ENCODE assay signal across 24 cellular contexts in genomic region chr5:13921573-13921972, GRCh38. TPM values are rescaled to one million over a fixed set of nuclear protein-coding genes. Genes with fewer than 3 reads are reported as not detected.
DNase-seq lines count a peak whose midpoint lies in the region; ATAC-seq, FAIRE-seq and TF ChIP-seq lines count a peak whose summit lies in the region.
"Had no signal": no experiment of that assay in that cellular context is flagged by ENCODE, and none has a peak within 500 bp of the region (broad histone marks: within the 10 kb centered on the region; RNA-seq: fewer than 3 reads in every experiment).

No MANE protein-coding gene starts in this region.

- H3K27me3 ChIP-seq in mesenchymal stem cell (ENCODE audit: control insufficient read depth in 1 of 2, insufficient read depth in 1 of 2, low read length in 2 of 2), result no peaks in the 10 kb centered on the region
- H3K27me3 ChIP-seq: body of pancreas had no signal

- 24% methylated on average over 2 of the region's 2 CpGs for WGBS in mesenchymal stem cell

- H3K23ac ChIP-seq in mesenchymal stem cell (ENCODE audit: low read length in 2 of 2), result no peak overlapping the region

- ATAC-seq in GM18858 (IDR thresholded peaks at IDR 0.05; ENCODE audit: unreplicated experiment), result no peak
- ATAC-seq: body of pancreas, left lobe of liver had no signal

- H3K9ac ChIP-seq in mesenchymal stem cell (ENCODE audit: low read length), result no peak overlapping the region

- no peak overlapping the region for H2BK15ac ChIP-seq in mesenchymal stem cell (ENCODE audit: low read depth, poor library complexity, severe bottlenecking)

- H2AFZ ChIP-seq in mesenchymal stem cell (ENCODE audit: low read depth, low read length), result no peak overlapping the region

- no peak overlapping the region for H4K91ac ChIP-seq in mesenchymal stem cell (ENCODE audit: low read length)

- no peak overlapping the region for H3K4me3 ChIP-seq in epithelial cell of proximal tubule (ENCODE audit: low read depth, low read length)
- no peak overlapping the region for H3K4me3 ChIP-seq in mesenchymal stem cell (ENCODE audit: insufficient read depth in 1 of 2, low read depth in 1 of 2, low read length in 2 of 2)
- H3K4me3 ChIP-seq: body of pancreas, prostate gland had no signal

- no peak overlapping the region for H2BK120ac ChIP-seq in mesenchymal stem cell (ENCODE audit: low read depth, low read length)

- H2BK5ac ChIP-seq in mesenchymal stem cell (ENCODE audit: low read depth, low read length, poor library complexity, severe bottlenecking), result no peak overlapping the region

- H4K8ac ChIP-seq in mesenchymal stem cell (ENCODE audit: low read length), result no peak overlapping the region

- H3K18ac ChIP-seq in mesenchymal stem cell (ENCODE audit: low read depth in 1 of 2, low read length in 2 of 2), result no peak overlapping the region

- FAIRE-seq in HTR-8/SVneo (lab: Jason Lieb, UNC), result peak; percentile 63
- FAIRE-seq: colon had no signal

- peak overlapping the region; percentile 27 for H3K27ac ChIP-seq in mesenchymal stem cell (ENCODE audit: low read length, poor library complexity, severe bottlenecking)
- H3K27ac ChIP-seq: body of pancreas, HL-60, prostate gland had no signal

- no peak overlapping the region for H3K4me2 ChIP-seq in mesenchymal stem cell (ENCODE audit: low read length, poor library complexity, severe bottlenecking)

- no peak overlapping the region for H3K14ac ChIP-seq in mesenchymal stem cell (ENCODE audit: low read length in 2 of 2)

- no peak overlapping the region for H2BK12ac ChIP-seq in mesenchymal stem cell (ENCODE audit: low read length in 2 of 2)

- H3K4ac ChIP-seq in mesenchymal stem cell (ENCODE audit: low read depth in 1 of 2, low read length in 2 of 2), result no peak overlapping the region

- H2AK5ac ChIP-seq in mesenchymal stem cell (ENCODE audit: low read length, severe bottlenecking), result no peak overlapping the region

- no peaks in the 10 kb centered on the region for H3K79me1 ChIP-seq in mesenchymal stem cell (replicated peaks; ENCODE audit: low read length, poor library complexity, severe bottlenecking)

- H3K4me1 ChIP-seq in mesenchymal stem cell (ENCODE audit: control insufficient read depth, insufficient read depth, low read depth, low read length), result peaks cover 9% of the 10 kb centered on the region
- H3K4me1 ChIP-seq: prostate gland had no signal

- no peak for TF ChIP-seq CTCF in epithelial cell of proximal tubule (conservative IDR thresholded peaks at IDR 0.05; ENCODE audit: low read depth, low read length)

- no peaks in the 10 kb centered on the region for H3K9me3 ChIP-seq in mesenchymal stem cell (ENCODE audit: control insufficient read depth, low read length)
- H3K9me3 ChIP-seq: body of pancreas, Caco-2, prostate gland had no signal

- peak; percentile 47 for DNase-seq in AG20443 (ENCODE audit: low spot score)
- peak; percentile 11 for DNase-seq in HTR-8/SVneo (ENCODE audit: insufficient read length, low spot score)
- peak; percentile 46 for DNase-seq in epithelial cell of proximal tubule (ENCODE audit: low read depth)
- DNase-seq in mesenchymal stem cell, result peak; percentile 3
- no peak for DNase-seq in T1000 (lab: John Stamatoyannopoulos, UW)
- DNase-seq in occipital lobe (lab: John Stamatoyannopoulos, UW), result no peak
- DNase-seq in Kasumi-1 (lab: John Stamatoyannopoulos, UW), result no peak
- DNase-seq: activated CD4-positive, alpha-beta T cell treated with anti-CD3 and anti-CD28 coated beads, Interleukin-2, amount 50 U/mL, for 1 hour; activated naive CD8-positive, alpha-beta T cell treated with anti-CD3 and anti-CD28 coated beads for 36 hours; body of pancreas; Caco-2; foreskin melanocyte; NCI-H1694; NCI-H226; NCI-H82; SHP77 treated with DMSO at 0.1 percent for 48 hours; stimulated activated CD4-positive, alpha-beta T cell treated with anti-CD3 and anti-CD28 coated beads, Interleukin-1b, Interleukin-23, amount 100 ng/mL, for 48 hours; stimulated activated naive CD4-positive, alpha-beta T cell had no signal

- H3K36me3 ChIP-seq in mesenchymal stem cell (ENCODE audit: control insufficient read depth in 1 of 2, insufficient read depth in 2 of 2, low read depth in 1 of 2, low read length in 2 of 2), result no peaks in the 10 kb centered on the region
- H3K36me3 ChIP-seq: prostate gland had no signal

RNA-seq across cellular contexts. Expression of gene DNAH5, which starts 22.9 kb away (rescaled TPM):
- 1.2 and 1.7 TPM in 2 replicates for total RNA-seq in epithelial cell of proximal tubule
- 2.2 TPM for polyA plus RNA-seq in mesenchymal stem cell (2013, experiment 1 of 2)
- polyA plus RNA-seq in mesenchymal stem cell (2013, experiment 2 of 2), result 2.3 TPM
- total RNA-seq in occipital lobe, result 5.5 TPM
- total RNA-seq: activated naive CD8-positive, alpha-beta T cell treated with anti-CD3 and anti-CD28 coated beads for 36 hours; activated T-helper 2 cell treated with anti-CD3 and anti-CD28 coated beads, Interferon-gamma antibody, Interleukin-2, Interleukin-4, amounts not matched to agents 10 μg/mL and 5 μg/mL and 100 μg/mL, durations not matched to agents 14 hours and 24 hours and 36 hours had no signal

Comparison
In these comparisons a context has a peak if more than half of its experiments do, and no peak if none do; other contexts are left out.
1. DNase-seq: peak in AG20443 (single experiment), HTR-8/SVneo (single experiment), epithelial cell of proximal tubule (single experiment) and mesenchymal stem cell (single experiment); none in T1000 (single experiment), occipital lobe (single experiment) and Kasumi-1 (0 of 2).